In genomic region chr12:50084409-50084774, GRCh38 we compare ENCODE assay signal across 6 cellular contexts. TPM values are rescaled to one million over a fixed set of nuclear protein-coding genes. Genes with fewer than 3 reads are reported as not detected.
DNase-seq lines count a peak whose midpoint lies in the region; TF ChIP-seq lines count a peak whose summit lies in the region.
"Not testable (repeated sequence)": the region's sequence is repeated elsewhere in the genome, so short reads cannot be mapped to it uniquely, and the experiment has no call there.

No MANE protein-coding gene starts in this region.

- intact Hi-C loops in CD4-positive, alpha-beta memory T cell (cut with micrococcal nuclease), result loop anchor here (10.0 kb wide), 1 partner anchor 320 kb away; the partner anchor contains the start of gene LARP4
- intact Hi-C loops in OCI-LY7 (cut with micrococcal nuclease; ENCODE audit: unreplicated experiment), result not testable (repeated sequence)

- TF ChIP-seq CTCF in OCI-LY7 (conservative IDR thresholded peaks at IDR 0.05; ENCODE audit: low read length); fibroblast of mammary gland (conservative IDR thresholded peaks at IDR 0.05; ENCODE audit: control insufficient read depth, insufficient read depth, low read depth, low read length): not testable (repeated sequence)

- POLR2A ChIA-PET in CD4-positive, alpha-beta memory T cell (lab: Charles Lee; ENCODE audit: partially characterized antibody), result interaction anchor here (0.7 to 4.6 kb wide), 19 partner anchors 10 to 819 kb away, joined by 3 to 110 read pairs (median 4); partner anchors contain the start of genes CERS5, COX14, DIP2B and LIMA1
- POLR2A ChIA-PET in OCI-LY7 (lab: Charles Lee), result interaction anchor here (0.6 to 6.0 kb wide), 20 partner anchors 13 to 1064 kb away, joined by 3 to 62 read pairs (median 4); partner anchors contain the start of genes ATF1, CERS5, COX14 and RACGAP1

- H3K4me3 ChIP-seq in CD4-positive, alpha-beta memory T cell (ENCODE audit: low read length in 2 of 2), result peak overlapping the region; percentile 73 to 97
- H3K4me3 ChIP-seq in OCI-LY7 (ENCODE audit: low read depth, low read length, poor library complexity, severe bottlenecking) (peak overlapping the region; percentile 89), adipocyte (ENCODE audit: low read length) (peak overlapping the region; percentile 91), fibroblast of mammary gland (ENCODE audit: control insufficient read depth, low read depth, low read length) (peak overlapping the region; percentile 86), mucosa of rectum (ENCODE audit: low read length in 2 of 2) (peak overlapping the region; percentile 65 to 97)

- H2AFZ ChIP-seq in OCI-LY7 (ENCODE audit: low read length), result peak overlapping the region; percentile 96

- H3K9me3 ChIP-seq in CD4-positive, alpha-beta memory T cell (ENCODE audit: control insufficient read depth in 1 of 2, low read length in 2 of 2); OCI-LY7 (ENCODE audit: low read length); adipocyte (ENCODE audit: control insufficient read depth, low read length); mucosa of rectum (ENCODE audit: control insufficient read depth in 2 of 2, low read length in 2 of 2): not testable (repeated sequence)

- H4K20me1 ChIP-seq in OCI-LY7 (ENCODE audit: insufficient read depth, low read length), result not testable (repeated sequence)

- H3K27me3 Mint-ChIP-seq in CD4-positive, alpha-beta memory T cell; stimulated activated naive CD8-positive, alpha-beta T cell treated with anti-CD3 and anti-CD28 coated beads, Interleukin-15, Interleukin-2, amounts not matched to agents 100 ng/mL and 50 ng/mL, for 24 hours: not testable (repeated sequence)

- H3K4me2 ChIP-seq in OCI-LY7 (ENCODE audit: low read length), result peak overlapping the region; percentile 93

- H3K9me3 Mint-ChIP-seq in CD4-positive, alpha-beta memory T cell; stimulated activated naive CD8-positive, alpha-beta T cell treated with anti-CD3 and anti-CD28 coated beads, Interleukin-15, Interleukin-2, amounts not matched to agents 100 ng/mL and 50 ng/mL, for 24 hours: not testable (repeated sequence)

- H3K27ac Mint-ChIP-seq in CD4-positive, alpha-beta memory T cell, result peak overlapping the region; percentile 93 to 99 (median 98)
- H3K27ac Mint-ChIP-seq in stimulated activated naive CD8-positive, alpha-beta T cell treated with anti-CD3 and anti-CD28 coated beads, Interleukin-15, Interleukin-2, amounts not matched to agents 100 ng/mL and 50 ng/mL, for 24 hours, result peak overlapping the region; percentile 96

- not testable (repeated sequence) for DNase-seq in CD4-positive, alpha-beta memory T cell; OCI-LY7 (ENCODE audit: low spot score); adipocyte (ENCODE audit: low read depth); fibroblast of mammary gland (ENCODE audit: low read depth)

- H3K27ac ChIP-seq in CD4-positive, alpha-beta memory T cell (ENCODE audit: low read depth, low read length), result peak overlapping the region; percentile 84
- H3K27ac ChIP-seq in OCI-LY7 (ENCODE audit: low read depth, low read length, poor library complexity, severe bottlenecking) (peak overlapping the region; percentile 83), mucosa of rectum (ENCODE audit: low read depth in 2 of 2, low read length in 2 of 2) (peak overlapping the region; percentile 78 to 86)

- peaks cover 13 to 37% (median 27%) of the 10 kb centered on the region in 4 donors for H3K4me1 Mint-ChIP-seq in CD4-positive, alpha-beta memory T cell
- H3K4me1 Mint-ChIP-seq in stimulated activated naive CD8-positive, alpha-beta T cell treated with anti-CD3 and anti-CD28 coated beads, Interleukin-15, Interleukin-2, amounts not matched to agents 100 ng/mL and 50 ng/mL, for 24 hours (ENCODE audit: low read depth), result peaks cover 38% of the 10 kb centered on the region

- BruUV-seq in OCI-LY7 (replicated peaks; lab: Mats Ljungman, UMichigan), result not testable (repeated sequence)

- H3K36me3 ChIP-seq in CD4-positive, alpha-beta memory T cell (ENCODE audit: insufficient read depth, low read length), result peaks cover 18% of the 10 kb centered on the region
- peaks cover 31% of the 10 kb centered on the region for H3K36me3 ChIP-seq in OCI-LY7 (ENCODE audit: insufficient read depth, low read length)
- H3K36me3 ChIP-seq in adipocyte (ENCODE audit: control insufficient read depth, insufficient read depth, low read length, severe bottlenecking), result peaks cover 20% of the 10 kb centered on the region
- H3K36me3 ChIP-seq in mucosa of rectum (ENCODE audit: control insufficient read depth in 2 of 2, insufficient read depth in 2 of 2, low read length in 2 of 2), result peaks cover 14 to 24% of the 10 kb centered on the region in 2 donors

- H3K79me2 ChIP-seq in OCI-LY7 (ENCODE audit: insufficient read depth, low read depth, low read length), result peaks cover 16% of the 10 kb centered on the region; the same call in 1 of the 2 replicates

- peak overlapping the region; percentile 92 to 96 (median 94) for H3K4me3 Mint-ChIP-seq in CD4-positive, alpha-beta memory T cell
- H3K4me3 Mint-ChIP-seq in stimulated activated naive CD8-positive, alpha-beta T cell treated with anti-CD3 and anti-CD28 coated beads, Interleukin-15, Interleukin-2, amounts not matched to agents 100 ng/mL and 50 ng/mL, for 24 hours, result peak overlapping the region; percentile 93

- not testable (repeated sequence) for H3K27me3 ChIP-seq in CD4-positive, alpha-beta memory T cell (ENCODE audit: insufficient read depth, low read length); adipocyte (replicated peaks; ENCODE audit: control insufficient read depth, insufficient read depth, low read length); mucosa of rectum (ENCODE audit: control insufficient read depth in 2 of 2, insufficient read depth in 2 of 2, low read length in 2 of 2)

- H3K9me2 ChIP-seq in OCI-LY7 (ENCODE audit: insufficient read depth, low read length), result not testable (repeated sequence)

- H3K36me3 Mint-ChIP-seq in CD4-positive, alpha-beta memory T cell, result peaks cover 17 to 40% of the 10 kb centered on the region in 2 donors
- H3K36me3 Mint-ChIP-seq in stimulated activated naive CD8-positive, alpha-beta T cell treated with anti-CD3 and anti-CD28 coated beads, Interleukin-15, Interleukin-2, amounts not matched to agents 100 ng/mL and 50 ng/mL, for 24 hours (ENCODE audit: low read depth), result peaks cover 28% of the 10 kb centered on the region

- CTCF ChIA-PET in CD4-positive, alpha-beta memory T cell (lab: Charles Lee; ENCODE audit: partially characterized antibody), result interaction anchor here (0.9 to 16.2 kb wide), 14 partner anchors 8 to 199 kb away, joined by 3 to 316 read pairs (median 6); partner anchors contain the start of genes CERS5, COX14, GPD1 and LIMA1
- CTCF ChIA-PET in OCI-LY7 (lab: Charles Lee; ENCODE audit: unreplicated experiment), result interaction anchor here (0.7 to 2.6 kb wide), 6 partner anchors 10 to 119 kb away, joined by 3 to 35 read pairs (median 4); partner anchors contain the start of genes CERS5 and COX14

- H3K9ac ChIP-seq in adipocyte (ENCODE audit: low read length) (peak overlapping the region; percentile 91), mucosa of rectum (ENCODE audit: low read depth in 1 of 2, low read length in 2 of 2) (peak overlapping the region; percentile 68 to 95)

- peaks cover 27% of the 10 kb centered on the region for H3K4me1 ChIP-seq in CD4-positive, alpha-beta memory T cell (ENCODE audit: insufficient read depth, low read length)
- H3K4me1 ChIP-seq in OCI-LY7 (ENCODE audit: insufficient read depth, low read length, poor library complexity, severe bottlenecking) (peaks cover 38% of the 10 kb centered on the region), adipocyte (ENCODE audit: control insufficient read depth, insufficient read depth, low read length) (peaks cover 49% of the 10 kb centered on the region), mucosa of rectum (ENCODE audit: control insufficient read depth in 2 of 2, insufficient read depth in 2 of 2, low read length in 2 of 2) (peaks cover 20 to 25% of the 10 kb centered on the region in 2 donors)

RNA-seq across cellular contexts. Expression of gene SMARCD1, which starts 0.8 kb away (rescaled TPM):
- total RNA-seq in CD4-positive, alpha-beta memory T cell, result 10 to 100 TPM; 56.9 to 64.5 TPM
- polyA plus RNA-seq in CD4-positive, alpha-beta memory T cell, result 10 to 100 TPM; 13.0 to 17.1 TPM
- 117 and 134 TPM in 2 replicates for total RNA-seq in OCI-LY7 (2014; rRNA removed; shearing (Covaris generic))
- 92.8 and 109 TPM in 2 replicates for total RNA-seq in OCI-LY7 (2022)

RNA-seq across cellular contexts. Expression of gene GPD1, which starts 19.4 kb away (rescaled TPM):
- total RNA-seq in CD4-positive, alpha-beta memory T cell, result 1 to 10 TPM; 1.1 to 2.0 TPM
- polyA plus RNA-seq in CD4-positive, alpha-beta memory T cell, result not detected
- total RNA-seq in OCI-LY7 (2014; rRNA removed; shearing (Covaris generic)), result 0.31 and 0.47 TPM in 2 replicates
- 0.31 and 1.2 TPM in 2 replicates for total RNA-seq in OCI-LY7 (2022)

RNA-seq across cellular contexts. Expression of gene ASIC1, which starts 27.0 kb away (rescaled TPM):
- under 1 TPM; 0.08 to 0.26 TPM for total RNA-seq in CD4-positive, alpha-beta memory T cell
- polyA plus RNA-seq in CD4-positive, alpha-beta memory T cell, result not detected
- 0.05 TPM in 1 of 2 replicates, not detected in the other for total RNA-seq in OCI-LY7 (2014; rRNA removed; shearing (Covaris generic))
- total RNA-seq in OCI-LY7 (2022), result 0.57 and 0.59 TPM in 2 replicates

RNA-seq across cellular contexts. Expression of gene COX14, which starts 27.6 kb away (rescaled TPM):
- total RNA-seq in CD4-positive, alpha-beta memory T cell, result 10 to 100 TPM; 53.3 to 61.6 TPM
- 100 to 1,000 TPM; 253 to 354 TPM for polyA plus RNA-seq in CD4-positive, alpha-beta memory T cell
- 51.4 and 57.4 TPM in 2 replicates for total RNA-seq in OCI-LY7 (2014; rRNA removed; shearing (Covaris generic))
- total RNA-seq in OCI-LY7 (2022), result 48.2 and 54.3 TPM in 2 replicates

RNA-seq across cellular contexts. Expression of gene RACGAP1, which starts 59.1 kb away (rescaled TPM):
- total RNA-seq in CD4-positive, alpha-beta memory T cell, result 10 to 100 TPM in 1 of 2 experiments, 1 to 10 TPM in 1; 8.5 to 10.4 TPM
- polyA plus RNA-seq in CD4-positive, alpha-beta memory T cell, result 10 to 100 TPM; 11.8 to 14.7 TPM
- 69.6 and 75.3 TPM in 2 replicates for total RNA-seq in OCI-LY7 (2014; rRNA removed; shearing (Covaris generic))
- 93.6 and 104 TPM in 2 replicates for total RNA-seq in OCI-LY7 (2022)
